14 cellular contexts compared by ENCODE assay signal in genomic region chr10:122348512-122348911, GRCh38. TPM values are rescaled to one million over a fixed set of nuclear protein-coding genes. Genes with fewer than 3 reads are reported as not detected.
DNase-seq lines count a peak whose midpoint lies in the region; ATAC-seq, FAIRE-seq and TF ChIP-seq lines count a peak whose summit lies in the region.
"Had no signal": no experiment of that assay in that cellular context is flagged by ENCODE, and none has a peak within 500 bp of the region (broad histone marks: within the 10 kb centered on the region; RNA-seq: fewer than 3 reads in every experiment).

No MANE protein-coding gene starts in this region.

- H3K36me3 ChIP-seq in small intestine (ENCODE audit: control insufficient read depth in 2 of 2, insufficient read depth in 2 of 2, low read length in 2 of 2) (no peaks in the 10 kb centered on the region), mesendoderm (ENCODE audit: control insufficient read depth, insufficient read depth, low read length) (no peaks in the 10 kb centered on the region)

- H3K18ac ChIP-seq in mesendoderm (ENCODE audit: low read length): no peak overlapping the region

- ATAC-seq in foreskin keratinocyte: peak; percentile 63
- no peak for ATAC-seq in stimulated activated naive CD8-positive, alpha-beta T cell treated with anti-CD3 and anti-CD28 coated beads, Interleukin-15, Interleukin-2, amounts not matched to agents 100 U/mL and 50 U/mL, for 24 hours
- ATAC-seq: activated T-cell treated with anti-CD3 and anti-CD28 coated beads, Interleukin-2, amount 50 U/mL, for 4 hours; right cardiac atrium; WTC11 had no signal

- H2BK5ac ChIP-seq in mesendoderm (ENCODE audit: low read length): no peak overlapping the region

- H3K4me3 ChIP-seq in small intestine (ENCODE audit: low read depth in 1 of 2, low read length in 2 of 2): no peak overlapping the region
- H3K4me3 ChIP-seq in mesendoderm (ENCODE audit: low read length): no peak overlapping the region
- H3K4me3 ChIP-seq: testis had no signal

- H3K4ac ChIP-seq in mesendoderm (ENCODE audit: low read depth, low read length): no peak overlapping the region

- no peak overlapping the region for H2BK15ac ChIP-seq in mesendoderm (replicated peaks; ENCODE audit: low read depth)

- H3K79me2 ChIP-seq in mesendoderm (ENCODE audit: control insufficient read depth, insufficient read depth, low read length): no peaks in the 10 kb centered on the region

- no peak overlapping the region for H2BK120ac ChIP-seq in mesendoderm (ENCODE audit: low read depth, low read length)

- H3K27ac ChIP-seq in foreskin keratinocyte (no peak overlapping the region), small intestine (ENCODE audit: low read depth in 1 of 2, low read length in 1 of 2) (peak overlapping the region; percentile 28 to 89), mesendoderm (ENCODE audit: low read depth, low read length) (no peak overlapping the region)
- H3K27ac ChIP-seq: testis had no signal

- TF ChIP-seq CTCF in foreskin keratinocyte (conservative IDR thresholded peaks at IDR 0.05): no peak

- H4K8ac ChIP-seq in mesendoderm (ENCODE audit: low read depth, low read length): no peak overlapping the region

- DNase-seq in NCI-H146 (lab: John Stamatoyannopoulos, UW) (peak; percentile 53), NCI-H146 treated with DMSO at 0.1 percent for 48 hours (lab: John Stamatoyannopoulos, UW; ENCODE audit: unreplicated experiment) (no peak), NCI-H510A (lab: John Stamatoyannopoulos, UW) (peak; percentile 77), foreskin keratinocyte (peak in 1 of 2 donors; percentile 35), small intestine (peak; percentile 75), NCI-H2081 (lab: John Stamatoyannopoulos, UW) (no peak), mesendoderm (no peak)
- no peak for DNase-seq in stimulated activated naive CD8-positive, alpha-beta T cell treated with anti-CD3 and anti-CD28 coated beads, Interleukin-15, Interleukin-2, amounts not matched to agents 100 U/mL and 50 U/mL, for 24 hours
- DNase-seq: activated T-cell treated with anti-CD3 and anti-CD28 coated beads, Interleukin-2, amount 50 U/mL, for 4 hours; H9; hypothalamus; right cardiac atrium; testis had no signal

- no peaks in the 10 kb centered on the region for H3K9me3 ChIP-seq in small intestine (ENCODE audit: control insufficient read depth, low read depth)
- H3K9me3 ChIP-seq: testis had no signal

- no peaks in the 10 kb centered on the region for H3K79me1 ChIP-seq in mesendoderm (ENCODE audit: low read length)

- H4K5ac ChIP-seq in mesendoderm (ENCODE audit: low read length): no peak overlapping the region

- H2AK5ac ChIP-seq in mesendoderm (ENCODE audit: low read length): no peak overlapping the region

- H3K56ac ChIP-seq in mesendoderm (ENCODE audit: low read length): no peak overlapping the region

- no peak overlapping the region for H3K23ac ChIP-seq in mesendoderm (ENCODE audit: low read length)

- WGBS in small intestine, 3 donors: 18 to 54% (median 28%) methylated on average over 4 of the region's 4 CpGs
- WGBS in mesendoderm (ENCODE audit: extremely low coverage, insufficient coverage, low lambda C conversion rate): no CpG with 5 or more reads among the region's 4 CpGs

- H3K27me3 ChIP-seq in foreskin keratinocyte (peaks cover 2% of the 10 kb centered on the region), small intestine (ENCODE audit: control insufficient read depth in 2 of 2, insufficient read depth in 2 of 2, low read length in 2 of 2) (no peaks in the 10 kb centered on the region), mesendoderm (ENCODE audit: insufficient read depth, low read length, poor library complexity) (no peaks in the 10 kb centered on the region)
- H3K27me3 ChIP-seq: testis had no signal

- no peak overlapping the region for H3K4me2 ChIP-seq in mesendoderm (ENCODE audit: low read length)

- FAIRE-seq in small intestine (lab: Jason Lieb, UNC): no peak

- no peak overlapping the region for H3K9ac ChIP-seq in mesendoderm (ENCODE audit: low read length)

- H3K4me1 ChIP-seq in foreskin keratinocyte: no peaks in the 10 kb centered on the region
- H3K4me1 ChIP-seq in small intestine (ENCODE audit: control insufficient read depth in 2 of 2, insufficient read depth in 1 of 2, low read depth in 1 of 2, low read length in 1 of 2): peaks cover 5 to 22% of the 10 kb centered on the region in 2 donors
- H3K4me1 ChIP-seq in mesendoderm (ENCODE audit: control insufficient read depth, low read depth, low read length): no peaks in the 10 kb centered on the region
- H3K4me1 ChIP-seq: testis had no signal

RNA-seq across cellular contexts. Expression of gene PLEKHA1, which starts 26.0 kb away (rescaled TPM):
- 48.6 and 54.8 TPM in 2 replicates for total RNA-seq in foreskin keratinocyte
- polyA plus RNA-seq in foreskin keratinocyte (13.9 and 14.5 TPM in 2 replicates), small intestine (10 to 100 TPM; 15.4 to 25.5 (median 21.9) TPM)
- polyA plus RNA-seq in mesendoderm (2013, experiment 1 of 2): 16.3 TPM
- polyA plus RNA-seq in mesendoderm (2013, experiment 2 of 2): 16.8 TPM

Comparison
In these comparisons a context has a peak if more than half of its experiments do, and no peak if none do; other contexts are left out.
1. DNase-seq: peak in NCI-H146 (single experiment), NCI-H510A (single experiment) and small intestine (single experiment); none in NCI-H146 treated with DMSO at 0.1 percent for 48 hours (single experiment), NCI-H2081 (0 of 2), mesendoderm (single experiment) and stimulated activated naive CD8-positive, alpha-beta T cell treated with anti-CD3 and anti-CD28 coated beads, Interleukin-15, Interleukin-2, amounts not matched to agents 100 U/mL and 50 U/mL, for 24 hours (single experiment).
2. H3K27ac ChIP-seq: peak in small intestine (2 of 2); none in foreskin keratinocyte (single experiment) and mesendoderm (single experiment).